In the genomic region with DNA sequence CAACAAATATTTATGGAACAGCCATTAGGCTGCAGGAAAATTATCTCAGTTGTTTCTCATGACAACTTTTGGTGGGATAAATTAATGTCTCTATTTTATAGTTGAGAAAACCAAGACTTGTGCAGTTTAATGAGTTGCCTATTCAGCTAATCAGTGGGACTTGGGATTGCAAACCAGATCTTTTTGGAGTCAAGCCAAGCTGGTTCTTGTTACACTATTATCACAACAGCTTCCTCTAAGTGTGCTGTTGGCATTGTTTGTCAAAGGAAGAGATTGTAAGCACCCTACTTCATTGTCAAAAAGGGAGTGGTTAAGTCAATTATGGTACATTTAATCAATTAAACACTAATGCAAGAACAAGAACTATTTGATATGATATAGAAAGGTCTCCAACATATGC, we compare ENCODE assay signal across 18 cellular contexts.
A peak's percentile ranks its signal among the peaks of the same experiment; 100 is the strongest.
DNase-seq lines count a peak whose midpoint lies in the region; ATAC-seq lines count a peak whose summit lies in the region.
"Had no signal": no experiment of that assay in that cellular context is flagged by ENCODE, and none has a peak within 500 bp of the region (broad histone marks: within the 10 kb centered on the region; RNA-seq: fewer than 3 reads in every experiment).

No MANE protein-coding gene starts in this region.

- H3K4me1 Mint-ChIP-seq in activated naive CD8-positive, alpha-beta T cell treated with anti-CD3 and anti-CD28 coated beads, Interleukin-2, amount 50 U/mL, for 24 hours, result no peaks in the 10 kb centered on the region
- H3K4me1 Mint-ChIP-seq: CD4-positive, CD25-positive, alpha-beta regulatory T cell; T-cell had no signal

- no peaks in the 10 kb centered on the region for H3K36me3 Mint-ChIP-seq in activated naive CD8-positive, alpha-beta T cell treated with anti-CD3 and anti-CD28 coated beads, Interleukin-2, amount 50 U/mL, for 24 hours (ENCODE audit: low read depth)
- H3K36me3 Mint-ChIP-seq: CD4-positive, CD25-positive, alpha-beta regulatory T cell; T-cell had no signal

- DNase-seq in DMS53 (lab: John Stamatoyannopoulos, UW), result peak; percentile 10
- DNase-seq in DMS53 treated with DMSO at 0.1 percent for 48 hours (lab: John Stamatoyannopoulos, UW; ENCODE audit: unreplicated experiment), result no peak
- DNase-seq in COR-L47 (lab: John Stamatoyannopoulos, UW), result peak; percentile 74
- DNase-seq in NCI-H2029 (lab: John Stamatoyannopoulos, UW), result peak; percentile 45
- DNase-seq in NCI-H345 treated with DMSO at 0.1 percent for 48 hours (lab: John Stamatoyannopoulos, UW; ENCODE audit: unreplicated experiment), result peak; percentile 28
- DNase-seq in activated naive CD8-positive, alpha-beta T cell treated with anti-CD3 and anti-CD28 coated beads, Interleukin-2, amount 50 U/mL, for 24 hours, result no peak
- DNase-seq in SW 1271 (lab: John Stamatoyannopoulos, UW), result no peak
- DNase-seq in NCI-H187 treated with DMSO at 0.1 percent for 48 hours (lab: John Stamatoyannopoulos, UW), result no peak
- DNase-seq: BE2C; CD4-positive, CD25-positive, alpha-beta regulatory T cell; DND-41; HFFc6; NCI-H1694 treated with DMSO at 0.1 percent for 48 hours; OCI-M1; SHP77; SK-N-SH; T-cell; T-helper 9 cell had no signal

- ATAC-seq in activated naive CD8-positive, alpha-beta T cell treated with anti-CD3 and anti-CD28 coated beads, Interleukin-2, amount 50 U/mL, for 24 hours, result no peak
- ATAC-seq: T-cell had no signal

- H3K27ac Mint-ChIP-seq in activated naive CD8-positive, alpha-beta T cell treated with anti-CD3 and anti-CD28 coated beads, Interleukin-2, amount 50 U/mL, for 24 hours, result no peak overlapping the region
- H3K27ac Mint-ChIP-seq: CD4-positive, CD25-positive, alpha-beta regulatory T cell; HFFc6; T-cell had no signal

- H3K4me3 Mint-ChIP-seq in activated naive CD8-positive, alpha-beta T cell treated with anti-CD3 and anti-CD28 coated beads, Interleukin-2, amount 50 U/mL, for 24 hours, result no peak overlapping the region
- H3K4me3 Mint-ChIP-seq: CD4-positive, CD25-positive, alpha-beta regulatory T cell; HFFc6; T-cell had no signal

- H3K9me3 Mint-ChIP-seq in activated naive CD8-positive, alpha-beta T cell treated with anti-CD3 and anti-CD28 coated beads, Interleukin-2, amount 50 U/mL, for 24 hours, result peaks cover 8% of the 10 kb centered on the region
- H3K9me3 Mint-ChIP-seq: HFFc6 had no signal

- no peaks in the 10 kb centered on the region for H3K27me3 Mint-ChIP-seq in activated naive CD8-positive, alpha-beta T cell treated with anti-CD3 and anti-CD28 coated beads, Interleukin-2, amount 50 U/mL, for 24 hours

Comparison
In these comparisons a context has a peak if more than half of its experiments do, and no peak if none do; other contexts are left out.
1. DNase-seq: peak in DMS53 (single experiment), COR-L47 (single experiment), NCI-H2029 (single experiment) and NCI-H345 treated with DMSO at 0.1 percent for 48 hours (single experiment); none in DMS53 treated with DMSO at 0.1 percent for 48 hours (single experiment), activated naive CD8-positive, alpha-beta T cell treated with anti-CD3 and anti-CD28 coated beads, Interleukin-2, amount 50 U/mL, for 24 hours (single experiment), SW 1271 (0 of 2) and NCI-H187 treated with DMSO at 0.1 percent for 48 hours (single experiment).